Comparison of ENCODE assay signal across 16 cellular contexts in genomic region chr17:47738178-47738577, GRCh38.
"Had no signal": no experiment of that assay in that cellular context is flagged by ENCODE, and none has a peak within 500 bp of the region (broad histone marks: within the 10 kb centered on the region; RNA-seq: fewer than 3 reads in every experiment).

No MANE protein-coding gene starts in this region.

- H3K27me3 Mint-ChIP-seq: activated CD4-positive, alpha-beta T cell treated with anti-CD3 and anti-CD28 coated beads, Interleukin-2, amount 10 ng/mL, durations not matched to agents 24 days and 14 days; activated CD8-positive, alpha-beta memory T cell treated with anti-CD3 and anti-CD28 coated beads, Interleukin-2, amount 10 ng/mL, durations not matched to agents 7 days and 5 days had no signal

- DNase-seq: activated CD8-positive, alpha-beta memory T cell treated with anti-CD3 and anti-CD28 coated beads, Interleukin-2, amount 10 ng/mL, durations not matched to agents 7 days and 5 days; activated naive CD4-positive, alpha-beta T cell treated with Interleukin-2 at 50 U/mL for 16 hours; amniotic stem cell; body of pancreas; central memory CD4-positive, alpha-beta T cell; cortex of kidney; effector CD8-positive, alpha-beta T cell; gastrocnemius medialis; heart right ventricle; kidney; mesendoderm; stimulated activated CD4-positive, alpha-beta T cell treated with anti-CD3 and anti-CD28 coated beads, Interleukin-1b, Interleukin-23, amount 100 ng/mL, for 48 hours; stimulated activated naive CD4-positive, alpha-beta T cell had no signal

- H3K36me3 ChIP-seq: gastrocnemius medialis, heart right ventricle had no signal

- H3K9me3 ChIP-seq: body of pancreas, gastrocnemius medialis, heart right ventricle had no signal

- ATAC-seq: activated CD8-positive, alpha-beta memory T cell treated with anti-CD3 and anti-CD28 coated beads, Interleukin-2, amount 10 ng/mL, durations not matched to agents 7 days and 5 days; body of pancreas; gastrocnemius medialis; heart right ventricle had no signal

- H3K4me3 ChIP-seq: body of pancreas, gastrocnemius medialis, heart right ventricle had no signal

- H3K27ac ChIP-seq: body of pancreas, gastrocnemius medialis, heart right ventricle, parathyroid adenoma, VCaP had no signal

- H3K4me1 ChIP-seq: gastrocnemius medialis, parathyroid adenoma had no signal

- H3K9me3 Mint-ChIP-seq: activated CD4-positive, alpha-beta T cell treated with anti-CD3 and anti-CD28 coated beads, Interleukin-2, amount 10 ng/mL, durations not matched to agents 24 days and 14 days had no signal
